1 cellular context compared by ENCODE assay signal in genomic region chr3:90011136-90011535, GRCh38.
TF ChIP-seq lines count a peak whose summit lies in the region.

No MANE protein-coding gene starts in this region.

TF ChIP-seq in H1, 55 proteins besides CTCF, POLR2A, EP300 and RAD21:
- TF ChIP-seq, protein P1, sequence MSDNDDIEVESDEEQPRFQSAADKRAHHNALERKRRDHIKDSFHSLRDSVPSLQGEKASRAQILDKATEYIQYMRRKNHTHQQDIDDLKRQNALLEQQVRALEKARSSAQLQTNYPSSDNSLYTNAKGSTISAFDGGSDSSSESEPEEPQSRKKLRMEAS (IDR thresholded peaks at IDR 0.05), result no peak
- TF ChIP-seq HDAC2 (IDR thresholded peaks at IDR 0.05; ENCODE audit: borderline replicate concordance in 1 of 2, low read depth in 2 of 2, low read length in 2 of 2) (no peak), TEAD4 (IDR thresholded peaks at IDR 0.05; ENCODE audit: low read depth, low read length) (no peak), TCF12 (IDR thresholded peaks at IDR 0.05; ENCODE audit: low read depth, low read length) (no peak), POLR2AphosphoS5 (IDR thresholded peaks at IDR 0.05; ENCODE audit: low read depth, low read length) (no peak), RBBP5 (IDR thresholded peaks at IDR 0.05; ENCODE audit: borderline replicate concordance, low read depth, low read length) (no peak), EZH2 (IDR thresholded peaks at IDR 0.05; ENCODE audit: low read depth, low read length, severe bottlenecking) (no peak), SIX5 (IDR thresholded peaks at IDR 0.05; ENCODE audit: low read depth, low read length) (no peak)
